Comparison of ENCODE assay signal across 18 cellular contexts in genomic region chr1:68188060-68188538, GRCh38. TPM values are rescaled to one million over a fixed set of nuclear protein-coding genes. Genes with fewer than 3 reads are reported as not detected.
DNase-seq lines count a peak whose midpoint lies in the region; ATAC-seq, FAIRE-seq and TF ChIP-seq lines count a peak whose summit lies in the region.
"Had no signal": no experiment of that assay in that cellular context is flagged by ENCODE, and none has a peak within 500 bp of the region (broad histone marks: within the 10 kb centered on the region; RNA-seq: fewer than 3 reads in every experiment).

No MANE protein-coding gene starts in this region.

- H3K4me3 ChIP-seq in vagina = no peak overlapping the region
- no peak overlapping the region for H3K4me3 ChIP-seq in A673 (ENCODE audit: low read depth, low read length, poor library complexity, severe bottlenecking)
- H3K4me3 ChIP-seq: BLaER1 treated with 17β-estradiol and CSF1 and Interleukin-3, amounts not matched to agents 10 nM and 100 nM had no signal

- no peaks in the 10 kb centered on the region for H3K4me1 ChIP-seq in vagina
- no peaks in the 10 kb centered on the region for H3K4me1 ChIP-seq in A673 (ENCODE audit: insufficient read depth, low read length, poor library complexity, severe bottlenecking)
- H3K4me1 ChIP-seq: BLaER1 treated with 17β-estradiol and CSF1 and Interleukin-3, amounts not matched to agents 10 nM and 100 nM had no signal

- intact Hi-C loops in vagina (cut with DNase I) = no loop called here
- intact Hi-C loops in A673 (cut with micrococcal nuclease; ENCODE audit: unreplicated experiment) = no loop called here

- CTCF ChIA-PET in A673 (lab: Charles Lee) = no interaction called here

- H3K27ac ChIP-seq in vagina (no peak overlapping the region), A673 (ENCODE audit: low read depth, low read length, poor library complexity, severe bottlenecking) (no peak overlapping the region)
- H3K27ac ChIP-seq: BLaER1 treated with 17β-estradiol and CSF1 and Interleukin-3, amounts not matched to agents 10 nM and 100 nM had no signal

- H3K36me3 ChIP-seq in vagina (peaks cover 0 to 8% of the 10 kb centered on the region in 2 donors), A673 (ENCODE audit: insufficient read depth, low read length, poor library complexity, severe bottlenecking) (peaks cover 26% of the 10 kb centered on the region)
- H3K36me3 ChIP-seq: BLaER1 treated with 17β-estradiol and CSF1 and Interleukin-3, amounts not matched to agents 10 nM and 100 nM had no signal

- POLR2A ChIA-PET in A673 (lab: Charles Lee; ENCODE audit: low non-redundant PET) = no interaction called here

- TF ChIP-seq CTCF in vagina (IDR thresholded peaks at IDR 0.05) = no peak
- TF ChIP-seq CTCF in A673 (conservative IDR thresholded peaks at IDR 0.05; ENCODE audit: low read depth, low read length) = no peak

- DNase-seq in fibroblast of gingiva (ENCODE audit: low read depth) (peak; percentile 72), smooth muscle cell of the brain vasculature (ENCODE audit: low read depth, low spot score) (peak; percentile 49), HTR-8/SVneo (ENCODE audit: insufficient read length, low spot score) (no peak), vagina (ENCODE audit: extremely low spot score in 2 of 2) (no peak), A673 (ENCODE audit: low spot score) (no peak)
- DNase-seq in stimulated activated CD4-positive, alpha-beta T cell treated with anti-CD3 and anti-CD28 coated beads, Interleukin-2, amount 100 ng/mL, for 24 hours = no peak
- DNase-seq: DMS53; effector memory CD8-positive, alpha-beta T cell; naive B cell; retina; stimulated activated CD4-positive, alpha-beta T cell treated with anti-CD3 and anti-CD28 coated beads, Interleukin-4, amount 100 ng/mL, for 4 hours had no signal

- FAIRE-seq in HTR-8/SVneo (lab: Jason Lieb, UNC) = no peak
- FAIRE-seq: H54, keratinocyte, urothelium cell line had no signal

- TF ChIP-seq POLR2A in vagina (IDR thresholded peaks at IDR 0.05) = no peak

- ATAC-seq in GM19395 (IDR thresholded peaks at IDR 0.05; ENCODE audit: unreplicated experiment) = peak; percentile 53
- peak; percentile 61 for ATAC-seq in HG03520 (IDR thresholded peaks at IDR 0.05; ENCODE audit: unreplicated experiment)
- ATAC-seq: effector memory CD8-positive, alpha-beta T cell; stimulated activated effector memory CD8-positive, alpha-beta T cell treated with anti-CD3 and anti-CD28 coated beads, Interleukin-12 subunit alpha, Interleukin-12 subunit beta, amount 100 ng/mL, for 72 hours had no signal

- H3K9me3 ChIP-seq in vagina (no peaks in the 10 kb centered on the region), A673 (ENCODE audit: low read depth, low read length, poor library complexity, severe bottlenecking) (no peaks in the 10 kb centered on the region)

- no TSS peak for BruUV-seq in A673 (replicated peaks; lab: Mats Ljungman, UMichigan)

- no peaks in the 10 kb centered on the region for H3K27me3 ChIP-seq in vagina
- no peaks in the 10 kb centered on the region for H3K27me3 ChIP-seq in A673 (replicated peaks; ENCODE audit: insufficient read depth, low read depth, low read length, poor library complexity)
- H3K27me3 ChIP-seq: BLaER1 treated with 17β-estradiol and CSF1 and Interleukin-3, amounts not matched to agents 10 nM and 100 nM had no signal

RNA-seq across cellular contexts. Expression of gene WLS, which starts 44.2 kb away (rescaled TPM):
- total RNA-seq in vagina = 68.0 TPM
- 144 and 149 TPM in 2 replicates for total RNA-seq in A673 (2021)

Comparison
In these comparisons a context has a peak if more than half of its experiments do, and no peak if none do; other contexts are left out.
1. DNase-seq: peak in fibroblast of gingiva (single experiment) and smooth muscle cell of the brain vasculature (single experiment); none in HTR-8/SVneo (single experiment), stimulated activated CD4-positive, alpha-beta T cell treated with anti-CD3 and anti-CD28 coated beads, Interleukin-2, amount 100 ng/mL, for 24 hours (0 of 2), vagina (0 of 2) and A673 (single experiment).